Comparison of ENCODE assay signal across 8 cellular contexts in the genomic region with DNA sequence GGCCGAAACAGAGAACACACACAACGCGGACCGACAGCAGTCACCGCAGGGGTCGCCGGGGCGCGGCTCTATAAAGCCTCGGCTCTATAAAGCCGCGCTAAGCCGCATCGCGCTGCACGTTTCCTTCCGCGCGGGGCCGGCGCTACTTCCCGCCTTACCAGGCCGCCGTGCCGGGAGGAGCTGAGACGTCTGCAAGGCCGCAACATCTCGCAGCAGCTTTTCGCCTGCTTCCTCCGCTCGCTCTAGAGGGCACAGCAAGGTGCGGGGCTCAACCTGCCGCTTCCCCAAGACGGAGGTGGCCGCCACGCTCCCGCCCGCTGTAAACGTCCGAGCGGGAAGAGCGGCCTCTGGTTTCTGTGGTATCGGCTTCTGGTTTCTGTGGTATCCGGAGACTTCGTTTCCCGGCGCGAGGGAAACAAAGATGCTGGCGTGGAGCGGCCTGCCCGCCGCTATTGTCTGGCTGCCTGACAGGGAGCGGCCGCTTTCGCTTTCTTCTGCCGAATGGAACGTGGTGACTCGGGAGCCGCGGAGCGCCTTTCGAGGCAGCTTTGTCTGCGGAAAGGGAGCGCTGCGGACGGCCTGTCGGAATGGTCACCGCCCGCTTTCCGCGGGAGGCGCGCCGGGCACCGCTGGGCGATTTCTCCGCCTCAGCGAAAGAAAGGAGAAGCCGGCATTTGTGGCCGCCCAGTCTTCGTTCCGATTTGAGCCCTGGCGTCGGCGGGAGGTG.
DNase-seq lines count a peak whose midpoint lies in the region; ATAC-seq and TF ChIP-seq lines count a peak whose summit lies in the region.

No MANE protein-coding gene starts in this region.

- peaks cover 21% of the 10 kb centered on the region for H3K4me1 ChIP-seq in RWPE2 (ENCODE audit: insufficient read depth, poor library complexity, severe bottlenecking)

- TF ChIP-seq CTCF in RWPE2 (IDR thresholded peaks at IDR 0.05; ENCODE audit: poor library complexity, severe bottlenecking), result peak; percentile 10

- peak overlapping the region; percentile 98 for H3K27ac Mint-ChIP-seq in activated naive CD4-positive, alpha-beta T cell treated with anti-CD3 and anti-CD28 coated beads, Interleukin-2, amount 10 ng/mL, durations not matched to agents 7 days and 5 days

- peak; percentile 77 for ATAC-seq in GM19468 (IDR thresholded peaks at IDR 0.05; ENCODE audit: extremely low read depth, unreplicated experiment)
- ATAC-seq in RWPE2 (ENCODE audit: low read depth), result peak; percentile 70

- H3K27ac ChIP-seq in RWPE2 (ENCODE audit: poor library complexity, severe bottlenecking) (peak overlapping the region; percentile 58), substantia nigra (ENCODE audit: low read depth, low read length, poor library complexity, severe bottlenecking) (peak overlapping the region; percentile 90)

- H3K4me3 Mint-ChIP-seq in activated naive CD4-positive, alpha-beta T cell treated with anti-CD3 and anti-CD28 coated beads, Interleukin-2, amount 10 ng/mL, durations not matched to agents 7 days and 5 days, result peak overlapping the region; percentile 88

- no peaks in the 10 kb centered on the region for H3K9me3 ChIP-seq in RWPE2 (ENCODE audit: severe bottlenecking)

- no peaks in the 10 kb centered on the region for H3K9me3 Mint-ChIP-seq in activated naive CD4-positive, alpha-beta T cell treated with anti-CD3 and anti-CD28 coated beads, Interleukin-2, amount 10 ng/mL, durations not matched to agents 7 days and 5 days

- DNase-seq in DMS114 treated with DMSO at 0.1 percent for 48 hours (lab: John Stamatoyannopoulos, UW; ENCODE audit: unreplicated experiment) (peak; percentile 71), HS-5 (ENCODE audit: low read depth) (peak; percentile 40), RWPE2 (ENCODE audit: low spot score) (peak; percentile 78), globus pallidus (ENCODE audit: low spot score) (peak; percentile 88), non-pigmented ciliary epithelial cell (ENCODE audit: low read depth) (peak; percentile 62), substantia nigra (lab: John Stamatoyannopoulos, UW) (peak; percentile 22 to 88 (median 76))
- peak; percentile 89 for DNase-seq in activated naive CD4-positive, alpha-beta T cell treated with anti-CD3 and anti-CD28 coated beads, Interleukin-2, amount 10 ng/mL, durations not matched to agents 7 days and 5 days

- H3K4me1 Mint-ChIP-seq in activated naive CD4-positive, alpha-beta T cell treated with anti-CD3 and anti-CD28 coated beads, Interleukin-2, amount 10 ng/mL, durations not matched to agents 7 days and 5 days, result peaks cover 35% of the 10 kb centered on the region

- CTCF ChIA-PET in activated naive CD4-positive, alpha-beta T cell treated with anti-CD3 and anti-CD28 coated beads, Interleukin-2, amount 10 ng/mL, durations not matched to agents 7 days and 5 days (lab: Charles Lee), result no interaction called here

- H3K27me3 Mint-ChIP-seq in activated naive CD4-positive, alpha-beta T cell treated with anti-CD3 and anti-CD28 coated beads, Interleukin-2, amount 10 ng/mL, durations not matched to agents 7 days and 5 days, result peaks cover 43% of the 10 kb centered on the region

- H3K4me3 ChIP-seq in RWPE2 (ENCODE audit: severe bottlenecking), result peak overlapping the region; percentile 49

- H3K36me3 Mint-ChIP-seq in activated naive CD4-positive, alpha-beta T cell treated with anti-CD3 and anti-CD28 coated beads, Interleukin-2, amount 10 ng/mL, durations not matched to agents 7 days and 5 days, result peaks cover 1% of the 10 kb centered on the region

- H3K27me3 ChIP-seq in RWPE2 (ENCODE audit: insufficient read depth, poor library complexity, severe bottlenecking), result no peaks in the 10 kb centered on the region

- no peaks in the 10 kb centered on the region for H3K36me3 ChIP-seq in RWPE2 (ENCODE audit: low read depth)

Comparison
In these comparisons a context has a peak if more than half of its experiments do, and no peak if none do; other contexts are left out.
1. Peak in every context shown above with its lines: DNase-seq, ATAC-seq, H3K4me3 ChIP-seq and H3K27ac ChIP-seq.